Comparison of ENCODE assay signal across 1 cellular context in the genomic region with DNA sequence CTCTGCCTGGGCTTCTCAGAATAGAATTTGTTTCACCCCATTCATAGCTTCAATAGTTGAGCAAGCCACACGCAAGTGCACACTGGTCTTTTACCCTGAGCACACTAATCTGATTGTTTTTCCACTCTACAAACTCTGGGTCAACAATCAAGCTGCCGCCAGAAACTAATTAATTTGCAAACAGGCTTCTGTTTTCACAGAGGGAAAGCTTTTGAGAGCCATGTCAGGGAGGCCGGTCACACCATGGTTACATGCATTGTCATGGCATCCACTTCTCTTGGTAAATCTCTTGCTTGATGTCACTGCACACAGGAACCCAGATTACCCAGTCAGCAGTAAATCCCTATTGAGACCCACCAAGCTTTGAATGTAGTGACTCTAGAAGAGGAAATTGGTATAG.
TF ChIP-seq lines count a peak whose summit lies in the region.

No MANE protein-coding gene starts in this region.

TF ChIP-seq in SK-N-SH, 30 proteins besides CTCF, POLR2A, EP300 and RAD21 (continued from another document):
- TF ChIP-seq, protein P1, sequence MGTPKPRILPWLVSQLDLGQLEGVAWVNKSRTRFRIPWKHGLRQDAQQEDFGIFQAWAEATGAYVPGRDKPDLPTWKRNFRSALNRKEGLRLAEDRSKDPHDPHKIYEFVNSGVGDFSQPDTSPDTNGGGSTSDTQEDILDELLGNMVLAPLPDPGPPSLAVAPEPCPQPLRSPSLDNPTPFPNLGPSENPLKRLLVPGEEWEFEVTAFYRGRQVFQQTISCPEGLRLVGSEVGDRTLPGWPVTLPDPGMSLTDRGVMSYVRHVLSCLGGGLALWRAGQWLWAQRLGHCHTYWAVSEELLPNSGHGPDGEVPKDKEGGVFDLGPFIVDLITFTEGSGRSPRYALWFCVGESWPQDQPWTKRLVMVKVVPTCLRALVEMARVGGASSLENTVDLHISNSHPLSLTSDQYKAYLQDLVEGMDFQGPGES (IDR thresholded peaks at IDR 0.05; ENCODE audit: low read depth, low read length), result no peak
- TF ChIP-seq SMC3 (IDR thresholded peaks at IDR 0.05; ENCODE audit: low read depth, low read length) (no peak), MXI1 (IDR thresholded peaks at IDR 0.05; ENCODE audit: low read depth, low read length) (no peak), NRF1 (IDR thresholded peaks at IDR 0.05; ENCODE audit: low read depth, low read length) (no peak), ZBTB33 (IDR thresholded peaks at IDR 0.05; ENCODE audit: borderline replicate concordance, low read depth) (no peak), SIN3A (IDR thresholded peaks at IDR 0.05; ENCODE audit: borderline replicate concordance, low read depth, low read length) (no peak), FOSL2 (IDR thresholded peaks at IDR 0.05; ENCODE audit: borderline replicate concordance, low read depth) (no peak), RFX5 (IDR thresholded peaks at IDR 0.05; ENCODE audit: low read length) (no peak), TEAD4 (IDR thresholded peaks at IDR 0.05; ENCODE audit: borderline replicate concordance, insufficient read depth) (no peak), EZH2phosphoT487 (IDR thresholded peaks at IDR 0.05; ENCODE audit: borderline replicate concordance, low read depth) (no peak), ELF1 (IDR thresholded peaks at IDR 0.05) (no peak), TCF12 (IDR thresholded peaks at IDR 0.05) (no peak), NFIC (IDR thresholded peaks at IDR 0.05; ENCODE audit: borderline replicate concordance) (no peak), MEF2A (IDR thresholded peaks at IDR 0.05; ENCODE audit: borderline replicate concordance, low read depth) (no peak)
- TF ChIP-seq, protein P2, sequence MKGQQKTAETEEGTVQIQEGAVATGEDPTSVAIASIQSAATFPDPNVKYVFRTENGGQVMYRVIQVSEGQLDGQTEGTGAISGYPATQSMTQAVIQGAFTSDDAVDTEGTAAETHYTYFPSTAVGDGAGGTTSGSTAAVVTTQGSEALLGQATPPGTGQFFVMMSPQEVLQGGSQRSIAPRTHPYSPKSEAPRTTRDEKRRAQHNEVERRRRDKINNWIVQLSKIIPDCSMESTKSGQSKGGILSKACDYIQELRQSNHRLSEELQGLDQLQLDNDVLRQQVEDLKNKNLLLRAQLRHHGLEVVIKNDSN (IDR thresholded peaks at IDR 0.05; ENCODE audit: borderline replicate concordance, low read depth), result no peak
- TF ChIP-seq, protein P3, sequence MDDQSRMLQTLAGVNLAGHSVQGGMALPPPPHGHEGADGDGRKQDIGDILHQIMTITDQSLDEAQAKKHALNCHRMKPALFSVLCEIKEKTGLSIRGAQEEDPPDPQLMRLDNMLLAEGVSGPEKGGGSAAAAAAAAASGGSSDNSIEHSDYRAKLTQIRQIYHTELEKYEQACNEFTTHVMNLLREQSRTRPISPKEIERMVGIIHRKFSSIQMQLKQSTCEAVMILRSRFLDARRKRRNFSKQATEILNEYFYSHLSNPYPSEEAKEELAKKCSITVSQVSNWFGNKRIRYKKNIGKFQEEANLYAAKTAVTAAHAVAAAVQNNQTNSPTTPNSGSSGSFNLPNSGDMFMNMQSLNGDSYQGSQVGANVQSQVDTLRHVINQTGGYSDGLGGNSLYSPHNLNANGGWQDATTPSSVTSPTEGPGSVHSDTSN (IDR thresholded peaks at IDR 0.05), result no peak
- TF ChIP-seq, protein P4, sequence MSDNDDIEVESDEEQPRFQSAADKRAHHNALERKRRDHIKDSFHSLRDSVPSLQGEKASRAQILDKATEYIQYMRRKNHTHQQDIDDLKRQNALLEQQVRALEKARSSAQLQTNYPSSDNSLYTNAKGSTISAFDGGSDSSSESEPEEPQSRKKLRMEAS (IDR thresholded peaks at IDR 0.05; ENCODE audit: low read depth), result no peak
